Comparison of ENCODE assay signal across 1 cellular context in genomic region chr22:30968015-30968923, GRCh38.
TF ChIP-seq lines count a peak whose summit lies in the region.

MORC2 (minus strand) TSS chr22:30968774; CDS start chr22:30967889, 885 bp downstream.

TF ChIP-seq in K562, 482 proteins besides CTCF, POLR2A, EP300 and RAD21 (continued from another document):
- TF ChIP-seq ZNF592 (IDR thresholded peaks at IDR 0.05) (peak; percentile 62; the same call in 1 of the 2 replicates), E2F4 (CRISPR knock-in tag; IDR thresholded peaks at IDR 0.05; ENCODE audit: low read depth) (0 out of 2 replicates have a peak, but pooled peaks have one; percentile 38), ZBTB11 (CRISPR knock-in tag; IDR thresholded peaks at IDR 0.05) (peak in 1 of 3 experiments; percentile 48; a peak in 1 of 6 replicates), GATAD2A (IDR thresholded peaks at IDR 0.05) (0 out of 2 replicates have a peak, but pooled peaks have one; percentile 35), POLR2G (IDR thresholded peaks at IDR 0.05; ENCODE audit: low read depth, low read length) (peak; percentile 70), ATF7 (IDR thresholded peaks at IDR 0.05) (peak; percentile 68), HOXB6 (CRISPR knock-in tag; IDR thresholded peaks at IDR 0.05; ENCODE audit: borderline replicate concordance) (no peak), HNRNPL (IDR thresholded peaks at IDR 0.05; ENCODE audit: low read depth, low read length) (no peak), TAL1 (IDR thresholded peaks at IDR 0.05) (no peak), CUX1 (CRISPR knock-in tag; IDR thresholded peaks at IDR 0.05) (no peak)
